14 cellular contexts compared by ENCODE assay signal in the genomic region with DNA sequence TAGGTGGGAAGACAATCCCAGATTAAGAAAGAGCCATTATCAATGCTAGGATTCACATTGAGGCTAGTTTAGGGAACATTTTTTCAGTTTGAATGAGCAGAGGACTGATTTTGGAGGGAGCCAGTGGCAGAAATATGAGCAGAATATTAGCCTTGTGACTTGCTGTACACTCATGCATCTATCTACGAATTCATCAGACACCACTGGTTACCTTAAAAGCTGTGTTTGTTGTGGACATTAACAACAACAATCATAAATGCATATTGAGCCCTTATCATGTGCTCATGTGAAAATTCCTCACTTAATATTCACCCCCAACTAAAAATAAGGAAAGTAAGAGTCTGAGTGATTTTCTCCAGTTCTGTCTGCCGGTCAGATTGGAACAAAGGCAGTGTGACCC. TPM values are rescaled to one million over a fixed set of nuclear protein-coding genes. Genes with fewer than 3 reads are reported as not detected.
DNase-seq lines count a peak whose midpoint lies in the region; ATAC-seq and TF ChIP-seq lines count a peak whose summit lies in the region.
"Had no signal": no experiment of that assay in that cellular context is flagged by ENCODE, and none has a peak within 500 bp of the region (broad histone marks: within the 10 kb centered on the region; RNA-seq: fewer than 3 reads in every experiment).

No MANE protein-coding gene starts in this region.

- no peak for DNase-seq in Calu3
- peak; percentile 54 for DNase-seq in PC-3
- DNase-seq in epithelial cell of prostate (ENCODE audit: low read depth, low spot score), result no peak
- DNase-seq in smooth muscle cell (lab: John Stamatoyannopoulos, UW; ENCODE audit: unreplicated experiment), result no peak
- no peak for DNase-seq in pons (ENCODE audit: low spot score)
- DNase-seq in NCI-H2029 (lab: John Stamatoyannopoulos, UW), result no peak
- DNase-seq in activated CD8-positive, alpha-beta T cell treated with anti-CD3 and anti-CD28 coated beads for 36 hours, result no peak
- DNase-seq: 8988T; AML-193; CD8-positive, alpha-beta memory T cell; DMS 273 treated with DMSO at 0.1 percent for 48 hours; H7 had no signal

- peak overlapping the region; percentile 49 for H3K27ac Mint-ChIP-seq in Calu3 (ENCODE audit: unreplicated experiment)
- no peak overlapping the region for H3K27ac Mint-ChIP-seq in activated CD8-positive, alpha-beta T cell treated with anti-CD3 and anti-CD28 coated beads for 36 hours
- H3K27ac Mint-ChIP-seq: CD8-positive, alpha-beta memory T cell; GM23338 had no signal

- WGBS in smooth muscle cell (ENCODE audit: low lambda C conversion rate), result 88% methylated on average over 2 of the region's 2 CpGs

- peak overlapping the region; percentile 82 for H3K27ac ChIP-seq in PC-3 (ENCODE audit: low read length)
- H3K27ac ChIP-seq in epithelial cell of prostate, result peak overlapping the region; percentile 93
- H3K27ac ChIP-seq in smooth muscle cell (ENCODE audit: low read depth), result peak overlapping the region; percentile 11
- H3K27ac ChIP-seq: BLaER1 had no signal

- no peaks in the 10 kb centered on the region for H3K79me2 ChIP-seq in PC-3 (ENCODE audit: low read length)
- no peaks in the 10 kb centered on the region for H3K79me2 ChIP-seq in smooth muscle cell (ENCODE audit: low read depth)

- H3K4me1 ChIP-seq in PC-3 (ENCODE audit: insufficient read depth, low read length) (peaks cover 53% of the 10 kb centered on the region), smooth muscle cell (ENCODE audit: low read depth) (no peaks in the 10 kb centered on the region)

- no peaks in the 10 kb centered on the region for H4K20me1 ChIP-seq in PC-3 (ENCODE audit: low read length)
- no peaks in the 10 kb centered on the region for H4K20me1 ChIP-seq in smooth muscle cell (ENCODE audit: low read depth)
- H4K20me1 ChIP-seq: BLaER1 had no signal

- H3K27me3 Mint-ChIP-seq in Calu3 (ENCODE audit: unreplicated experiment), result no peaks in the 10 kb centered on the region
- peaks cover 11% of the 10 kb centered on the region for H3K27me3 Mint-ChIP-seq in activated CD8-positive, alpha-beta T cell treated with anti-CD3 and anti-CD28 coated beads for 36 hours

- no peaks in the 10 kb centered on the region for H3K9me2 ChIP-seq in PC-3 (replicated peaks; ENCODE audit: low read length)

- no peak overlapping the region for H2AFZ ChIP-seq in PC-3 (ENCODE audit: low read length)
- no peak overlapping the region for H2AFZ ChIP-seq in smooth muscle cell (ENCODE audit: low read depth)
- H2AFZ ChIP-seq: GM23338 had no signal

- no peaks in the 10 kb centered on the region for H3K36me3 Mint-ChIP-seq in Calu3 (ENCODE audit: insufficient read depth, unreplicated experiment)
- H3K36me3 Mint-ChIP-seq in activated CD8-positive, alpha-beta T cell treated with anti-CD3 and anti-CD28 coated beads for 36 hours (ENCODE audit: low read depth), result no peaks in the 10 kb centered on the region

- intact Hi-C loops in Calu3 (cut with micrococcal nuclease; ENCODE audit: unreplicated experiment) (no loop called here), PC-3 (cut with micrococcal nuclease) (loop anchor here (2.0 kb wide), 1 partner anchor 70 kb away; no protein-coding TSS in a partner anchor)
- intact Hi-C loops in activated CD8-positive, alpha-beta T cell treated with anti-CD3 and anti-CD28 coated beads for 36 hours (cut with micrococcal nuclease), result no loop called here

- no peak overlapping the region for H3K4me3 Mint-ChIP-seq in Calu3 (ENCODE audit: low read depth, unreplicated experiment)
- no peak overlapping the region for H3K4me3 Mint-ChIP-seq in activated CD8-positive, alpha-beta T cell treated with anti-CD3 and anti-CD28 coated beads for 36 hours
- H3K4me3 Mint-ChIP-seq: CD8-positive, alpha-beta memory T cell; GM23338 had no signal

- H3K9me3 ChIP-seq in PC-3 (ENCODE audit: low read length) (no peaks in the 10 kb centered on the region), smooth muscle cell (replicated peaks; ENCODE audit: low read depth) (no peaks in the 10 kb centered on the region)
- H3K9me3 ChIP-seq: BLaER1 had no signal

- H3K4me2 ChIP-seq in PC-3 (ENCODE audit: low read length) (peak overlapping the region; percentile 58), smooth muscle cell (no peak overlapping the region)
- H3K4me2 ChIP-seq: GM23338 had no signal

- CTCF ChIA-PET in Calu3 (lab: Charles Lee), result interaction anchor here (1.3 kb wide), 1 partner anchor 342 kb away, joined by 3 read pairs; no protein-coding TSS in a partner anchor
- CTCF ChIA-PET in PC-3 (lab: Charles Lee), result interaction anchor here (0.5 to 2.5 kb wide), 5 partner anchors 10 to 342 kb away, joined by 3 to 16 read pairs (median 4); partner anchors contain the start of gene SH3TC2
- CTCF ChIA-PET in activated CD8-positive, alpha-beta T cell treated with anti-CD3 and anti-CD28 coated beads for 36 hours (lab: Charles Lee), result interaction anchor here (0.6 kb wide), 1 partner anchor 255 kb away, joined by 3 read pairs; no protein-coding TSS in a partner anchor

- H3K9me3 Mint-ChIP-seq in Calu3 (ENCODE audit: low read depth, unreplicated experiment), result peaks cover 35% of the 10 kb centered on the region
- peaks cover 2% of the 10 kb centered on the region for H3K9me3 Mint-ChIP-seq in activated CD8-positive, alpha-beta T cell treated with anti-CD3 and anti-CD28 coated beads for 36 hours
- H3K9me3 Mint-ChIP-seq: GM23338 had no signal

- peak overlapping the region; percentile 50 for H3K9ac ChIP-seq in PC-3 (ENCODE audit: low read length)
- H3K9ac ChIP-seq in smooth muscle cell (ENCODE audit: low read depth), result no peak overlapping the region
- H3K9ac ChIP-seq: BLaER1 had no signal

- H3F3A ChIP-seq in PC-3 (ENCODE audit: low read length, unreplicated experiment), result peaks cover 17% of the 10 kb centered on the region
- no peaks in the 10 kb centered on the region for H3F3A ChIP-seq in smooth muscle cell (ENCODE audit: low read depth)

- BruUV-seq in Calu3 (replicated peaks; lab: Mats Ljungman, UMichigan), result no TSS peak
- BruUV-seq in PC-3 (replicated peaks; lab: Mats Ljungman, UMichigan), result TSS peak; percentile 83

- POLR2A ChIA-PET in PC-3 (lab: Charles Lee; ENCODE audit: unreplicated experiment), result interaction anchor here (0.6 to 1.3 kb wide), 4 partner anchors 10 to 70 kb away, joined by 3 to 10 read pairs (median 6); partner anchors contain the start of gene SH3TC2
- POLR2A ChIA-PET in activated CD8-positive, alpha-beta T cell treated with anti-CD3 and anti-CD28 coated beads for 36 hours (lab: Charles Lee), result no interaction called here

- H3K4me3 ChIP-seq in PC-3 (ENCODE audit: low read length), result no peak overlapping the region
- no peak overlapping the region for H3K4me3 ChIP-seq in smooth muscle cell
- H3K4me3 ChIP-seq: BLaER1, GM23338 had no signal

- TF ChIP-seq CTCF in Calu3 (IDR thresholded peaks at IDR 0.05; ENCODE audit: unreplicated experiment) (no peak), PC-3 (conservative IDR thresholded peaks at IDR 0.05; ENCODE audit: low read depth, low read length) (no peak), smooth muscle cell (IDR thresholded peaks at IDR 0.05; ENCODE audit: borderline replicate concordance, insufficient read depth, poor library complexity, severe bottlenecking) (no peak)
- no peak for TF ChIP-seq CTCF in activated CD8-positive, alpha-beta T cell treated with anti-CD3 and anti-CD28 coated beads for 36 hours (IDR thresholded peaks at IDR 0.05)

- peaks cover 38% of the 10 kb centered on the region for H3K4me1 Mint-ChIP-seq in Calu3 (ENCODE audit: low read depth, unreplicated experiment)
- no peaks in the 10 kb centered on the region for H3K4me1 Mint-ChIP-seq in activated CD8-positive, alpha-beta T cell treated with anti-CD3 and anti-CD28 coated beads for 36 hours (ENCODE audit: low read depth)
- H3K4me1 Mint-ChIP-seq: CD8-positive, alpha-beta memory T cell; GM23338 had no signal

- H3K27me3 ChIP-seq in PC-3 (ENCODE audit: low read length) (no peaks in the 10 kb centered on the region), smooth muscle cell (ENCODE audit: low read depth) (no peaks in the 10 kb centered on the region)
- H3K27me3 ChIP-seq: BLaER1 had no signal

- H3K36me3 ChIP-seq in PC-3 (ENCODE audit: low read depth, low read length) (no peaks in the 10 kb centered on the region), smooth muscle cell (ENCODE audit: low read depth) (no peaks in the 10 kb centered on the region)
- H3K36me3 ChIP-seq: BLaER1 had no signal

- ATAC-seq in PC-3, result peak; percentile 3
- ATAC-seq in activated CD8-positive, alpha-beta T cell treated with anti-CD3 and anti-CD28 coated beads for 36 hours, result no peak
- ATAC-seq: GM23338 had no signal

RNA-seq across cellular contexts. Expression of gene SH3TC2, which starts 9.9 kb away (rescaled TPM):
- total RNA-seq in Calu3 (2022) (54.6 and 60.3 TPM in 2 replicates), PC-3 (2014; rRNA removed) (32.0 and 40.0 TPM in 2 replicates), smooth muscle cell (0.31 and 1.9 TPM in 2 replicates)
- 0.19 and 0.46 TPM in 2 replicates for polyA plus RNA-seq in smooth muscle cell
- not detected for total RNA-seq in activated CD8-positive, alpha-beta T cell treated with anti-CD3 and anti-CD28 coated beads for 36 hours
- total RNA-seq: CD8-positive, alpha-beta memory T cell; H7 had no signal
- polyA plus RNA-seq: CD8-positive, alpha-beta memory T cell had no signal

Comparison
In these comparisons a context has a peak if more than half of its experiments do, and no peak if none do; other contexts are left out.
1. H3K27ac ChIP-seq: peak in every context shown above with its lines; median percentile 93 in epithelial cell of prostate; 82 in PC-3; 11 in smooth muscle cell.
2. RNA of gene SH3TC2, which starts 9.9 kb away (total RNA-seq): 54.6 to 60.3 TPM in Calu3 and 32.0 to 40.0 TPM in PC-3; 0.31 to 1.9 TPM in smooth muscle cell and not detected in activated CD8-positive, alpha-beta T cell treated with anti-CD3 and anti-CD28 coated beads for 36 hours; every median in the first group is over 10 times any median in the second.